2 cellular contexts compared by ENCODE assay signal in genomic region chr1:156422602-156423091, GRCh38.
TF ChIP-seq lines count a peak whose summit lies in the region.

No MANE protein-coding gene starts in this region.

TF ChIP-seq in HCT116, 20 proteins besides CTCF, POLR2A, EP300 and RAD21:
- peak; percentile 25; the same call in 1 of the 2 replicates for TF ChIP-seq FOSL1 (IDR thresholded peaks at IDR 0.05; ENCODE audit: low read depth)
- TF ChIP-seq SIN3A (IDR thresholded peaks at IDR 0.05; ENCODE audit: low read depth): no peak
- no peak for TF ChIP-seq EZH2phosphoT487 (IDR thresholded peaks at IDR 0.05; ENCODE audit: borderline replicate concordance)

TF ChIP-seq in K562, 482 proteins besides CTCF, POLR2A, EP300 and RAD21:
- peak; percentile 94 for TF ChIP-seq ZNF263 (CRISPR knock-in tag; IDR thresholded peaks at IDR 0.05; ENCODE audit: borderline replicate concordance)
- TF ChIP-seq, protein P1, sequence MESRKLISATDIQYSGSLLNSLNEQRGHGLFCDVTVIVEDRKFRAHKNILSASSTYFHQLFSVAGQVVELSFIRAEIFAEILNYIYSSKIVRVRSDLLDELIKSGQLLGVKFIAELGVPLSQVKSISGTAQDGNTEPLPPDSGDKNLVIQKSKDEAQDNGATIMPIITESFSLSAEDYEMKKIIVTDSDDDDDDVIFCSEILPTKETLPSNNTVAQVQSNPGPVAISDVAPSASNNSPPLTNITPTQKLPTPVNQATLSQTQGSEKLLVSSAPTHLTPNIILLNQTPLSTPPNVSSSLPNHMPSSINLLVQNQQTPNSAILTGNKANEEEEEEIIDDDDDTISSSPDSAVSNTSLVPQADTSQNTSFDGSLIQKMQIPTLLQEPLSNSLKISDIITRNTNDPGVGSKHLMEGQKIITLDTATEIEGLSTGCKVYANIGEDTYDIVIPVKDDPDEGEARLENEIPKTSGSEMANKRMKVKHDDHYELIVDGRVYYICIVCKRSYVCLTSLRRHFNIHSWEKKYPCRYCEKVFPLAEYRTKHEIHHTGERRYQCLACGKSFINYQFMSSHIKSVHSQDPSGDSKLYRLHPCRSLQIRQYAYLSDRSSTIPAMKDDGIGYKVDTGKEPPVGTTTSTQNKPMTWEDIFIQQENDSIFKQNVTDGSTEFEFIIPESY (CRISPR knock-in tag; IDR thresholded peaks at IDR 0.05): peak; percentile 33; the same call in 1 of the 2 replicates
- peak; percentile 70 for TF ChIP-seq ATF3 (IDR thresholded peaks at IDR 0.05)
- TF ChIP-seq ATF3 (CRISPR knock-in tag; conservative IDR thresholded peaks at IDR 0.05): no peak
- TF ChIP-seq, protein P2, sequence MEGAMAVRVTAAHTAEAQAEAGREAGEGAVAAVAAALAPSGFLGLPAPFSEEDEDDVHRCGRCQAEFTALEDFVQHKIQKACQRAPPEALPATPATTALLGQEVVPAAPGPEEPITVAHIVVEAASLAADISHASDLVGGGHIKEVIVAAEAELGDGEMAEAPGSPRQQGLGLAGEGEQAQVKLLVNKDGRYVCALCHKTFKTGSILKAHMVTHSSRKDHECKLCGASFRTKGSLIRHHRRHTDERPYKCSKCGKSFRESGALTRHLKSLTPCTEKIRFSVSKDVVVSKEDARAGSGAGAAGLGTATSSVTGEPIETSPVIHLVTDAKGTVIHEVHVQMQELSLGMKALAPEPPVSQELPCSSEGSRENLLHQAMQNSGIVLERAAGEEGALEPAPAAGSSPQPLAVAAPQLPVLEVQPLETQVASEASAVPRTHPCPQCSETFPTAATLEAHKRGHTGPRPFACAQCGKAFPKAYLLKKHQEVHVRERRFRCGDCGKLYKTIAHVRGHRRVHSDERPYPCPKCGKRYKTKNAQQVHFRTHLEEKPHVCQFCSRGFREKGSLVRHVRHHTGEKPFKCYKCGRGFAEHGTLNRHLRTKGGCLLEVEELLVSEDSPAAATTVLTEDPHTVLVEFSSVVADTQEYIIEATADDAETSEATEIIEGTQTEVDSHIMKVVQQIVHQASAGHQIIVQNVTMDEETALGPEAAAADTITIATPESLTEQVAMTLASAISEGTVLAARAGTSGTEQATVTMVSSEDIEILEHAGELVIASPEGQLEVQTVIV (CRISPR knock-in tag; IDR thresholded peaks at IDR 0.05; ENCODE audit: borderline replicate concordance): no peak
- no peak for TF ChIP-seq NKRF (IDR thresholded peaks at IDR 0.05; ENCODE audit: borderline replicate concordance)
- no peak for TF ChIP-seq ZNF740 (CRISPR knock-in tag; IDR thresholded peaks at IDR 0.05)
- TF ChIP-seq ZNF740 (tag; IDR thresholded peaks at IDR 0.05): no peak
- TF ChIP-seq C11orf30 (IDR thresholded peaks at IDR 0.05; ENCODE audit: low read depth): no peak
- TF ChIP-seq CREB3 (tag; conservative IDR thresholded peaks at IDR 0.05; ENCODE audit: low read depth): no peak
- no peak for TF ChIP-seq HBP1 (CRISPR knock-in tag; IDR thresholded peaks at IDR 0.05)
- no peak for TF ChIP-seq HNRNPUL1 (IDR thresholded peaks at IDR 0.05; ENCODE audit: low read length)
- peak; percentile 21; the same call in 1 of the 2 replicates for TF ChIP-seq CEBPB (tag; IDR thresholded peaks at IDR 0.05)
- TF ChIP-seq ZNF232 (CRISPR knock-in tag; IDR thresholded peaks at IDR 0.05): no peak
